8 cellular contexts compared by ENCODE assay signal in genomic region chr5:77129386-77129785, GRCh38. TPM values are rescaled to one million over a fixed set of nuclear protein-coding genes. Genes with fewer than 3 reads are reported as not detected.
DNase-seq lines count a peak whose midpoint lies in the region; ATAC-seq and TF ChIP-seq lines count a peak whose summit lies in the region.

No MANE protein-coding gene starts in this region.

- no peaks in the 10 kb centered on the region for H3K9me3 ChIP-seq in DND-41 (ENCODE audit: insufficient read depth, low read length, severe bottlenecking)

- no peak overlapping the region for H2AFZ ChIP-seq in DND-41 (ENCODE audit: low read depth, low read length)

- ATAC-seq in DND-41 (ENCODE audit: insufficient read depth, low read depth) (peak; percentile 69), HG03039 (IDR thresholded peaks at IDR 0.05; ENCODE audit: unreplicated experiment) (no peak), GM18867 (IDR thresholded peaks at IDR 0.05; ENCODE audit: unreplicated experiment) (no peak)

- no peaks in the 10 kb centered on the region for H4K20me1 ChIP-seq in DND-41 (ENCODE audit: insufficient read depth, low read length)

- TF ChIP-seq CTCF in DND-41 (IDR thresholded peaks at IDR 0.05; ENCODE audit: borderline replicate concordance, extremely low read depth, low read length, poor library complexity, severe bottlenecking), result peak; percentile 58

- DNase-seq in DND-41 (peak; percentile 33), HuH-7 (ENCODE audit: low spot score) (peak; percentile 36), lung microvascular endothelial cell (ENCODE audit: low read depth in 2 of 2) (peak; percentile 45 to 71), NCI-H774 (lab: John Stamatoyannopoulos, UW) (no peak)
- peak; percentile 12 to 18 for DNase-seq in activated CD4-positive, alpha-beta T cell treated with anti-CD3 and anti-CD28 coated beads, Interleukin-2, amount 50 U/mL, for 48 hours
- DNase-seq in activated CD8-positive, alpha-beta memory T cell treated with anti-CD3 and anti-CD28 coated beads, Interleukin-2, amount 50 U/mL, for 4 hours, result no peak

- no peak overlapping the region for H3K27ac ChIP-seq in DND-41 (ENCODE audit: low read length)

- H3K4me1 ChIP-seq in DND-41 (ENCODE audit: insufficient read depth, low read length), result no peaks in the 10 kb centered on the region

- no peak overlapping the region for H3K4me3 ChIP-seq in DND-41 (ENCODE audit: low read depth in 1 of 2, low read length in 2 of 2)

- no peaks in the 10 kb centered on the region for H3K79me2 ChIP-seq in DND-41 (ENCODE audit: insufficient read depth, low read length)

- no peak overlapping the region for H3K4me2 ChIP-seq in DND-41 (ENCODE audit: insufficient read depth, low read length)

- H3K27me3 ChIP-seq in DND-41 (ENCODE audit: insufficient read depth, low read length, poor library complexity), result no peaks in the 10 kb centered on the region

- H3K36me3 ChIP-seq in DND-41 (ENCODE audit: insufficient read depth, low read length), result no peaks in the 10 kb centered on the region

- no peak overlapping the region for H3K9ac ChIP-seq in DND-41 (ENCODE audit: low read depth, low read length)

RNA-seq across cellular contexts. Expression of gene ZBED3, which starts 42.3 kb away (rescaled TPM):
- 1.1 and 1.2 TPM in 2 replicates for total RNA-seq in lung microvascular endothelial cell

Comparison
In these comparisons a context has a peak if more than half of its experiments do, and no peak if none do; other contexts are left out.
1. DNase-seq: peak in DND-41 (single experiment), HuH-7 (single experiment), activated CD4-positive, alpha-beta T cell treated with anti-CD3 and anti-CD28 coated beads, Interleukin-2, amount 50 U/mL, for 48 hours (2 of 2) and lung microvascular endothelial cell (2 of 2); none in activated CD8-positive, alpha-beta memory T cell treated with anti-CD3 and anti-CD28 coated beads, Interleukin-2, amount 50 U/mL, for 4 hours (single experiment) and NCI-H774 (single experiment).